ENCODE assay signal across 8 cellular contexts in the genomic region with DNA sequence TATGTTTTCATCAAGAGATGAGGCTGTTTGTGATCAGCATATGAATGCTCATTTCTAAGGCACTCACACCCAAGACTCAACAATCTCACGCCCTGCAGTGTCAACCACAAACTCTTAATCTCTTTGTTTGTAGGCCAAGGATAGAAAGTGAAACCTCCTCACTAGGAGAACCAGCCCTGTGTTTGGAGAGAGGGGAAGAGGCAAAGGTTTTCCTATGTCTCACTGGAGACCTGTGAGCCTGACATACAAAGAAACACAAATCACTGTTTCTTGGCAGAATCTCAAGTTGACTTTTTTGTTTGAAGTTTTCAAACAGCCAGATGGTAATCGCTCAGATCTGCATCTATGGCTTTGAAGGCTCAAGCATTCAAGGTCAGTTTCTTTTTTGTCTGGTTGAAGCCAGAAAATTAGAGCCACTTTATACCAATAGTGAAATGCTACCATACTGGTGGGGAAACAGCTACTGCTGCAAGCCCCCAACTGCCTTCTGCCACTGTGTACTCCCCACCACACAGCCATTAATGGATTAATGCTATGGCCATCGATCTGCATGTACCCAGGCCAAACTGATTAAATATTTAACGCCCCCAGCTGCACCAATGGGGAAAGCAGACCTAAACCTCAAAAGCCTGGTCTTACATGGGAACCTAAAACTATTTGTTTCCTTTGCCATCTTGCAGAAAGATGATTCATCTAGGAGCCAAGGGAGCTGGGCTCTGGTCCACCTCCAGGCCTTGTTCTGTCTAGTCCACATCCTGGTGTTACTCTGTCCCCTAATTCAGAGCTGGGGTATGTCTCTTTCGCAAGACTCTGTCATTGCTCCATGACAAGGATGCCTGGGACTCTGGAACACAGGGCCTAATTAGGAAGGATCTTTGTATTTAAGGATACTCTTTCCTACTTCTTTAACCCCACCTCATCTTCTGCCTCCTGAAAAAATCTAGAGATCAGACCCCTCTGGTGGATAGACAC. TPM values are rescaled to one million over a fixed set of nuclear protein-coding genes. Genes with fewer than 3 reads are reported as not detected.
A peak's percentile ranks its signal among the peaks of the same experiment; 100 is the strongest.
DNase-seq lines count a peak whose midpoint lies in the region; ATAC-seq and TF ChIP-seq lines count a peak whose summit lies in the region.

No MANE protein-coding gene starts in this region.

- peaks cover 28% of the 10 kb centered on the region for H3K4me1 Mint-ChIP-seq in activated T-cell treated with anti-CD3 and anti-CD28 coated beads, Interleukin-2, amount 50 U/mL, for 4 hours (ENCODE audit: low read depth)
- peaks cover 18% of the 10 kb centered on the region for H3K4me1 Mint-ChIP-seq in nephron progenitor cell

- DNase-seq in stimulated activated CD4-positive, alpha-beta T cell treated with anti-CD3 and anti-CD28 coated beads, Interleukin-12 subunit alpha, Interleukin-12 subunit beta, amount 100 ng/mL, for 48 hours (ENCODE audit: low read depth in 2 of 3, low spot score in 1 of 3), result peak; percentile 3 to 17 (median 13)
- no peak for DNase-seq in stimulated activated CD4-positive, alpha-beta T cell treated with anti-CD3 and anti-CD28 coated beads, Interleukin-12 subunit alpha, Interleukin-12 subunit beta, amount 100 ng/mL, for 4 hours
- no peak for DNase-seq in activated T-cell treated with anti-CD3 and anti-CD28 coated beads, Interleukin-2, amount 50 U/mL, for 4 hours
- DNase-seq in kidney glomerular epithelial cell (lab: John Stamatoyannopoulos, UW) (peak; percentile 41), nephron progenitor cell (no peak), SHP77 treated with DMSO at 0.1 percent for 48 hours (lab: John Stamatoyannopoulos, UW) (no peak), NCI-H2029 treated with DMSO at 0.1 percent for 48 hours (lab: John Stamatoyannopoulos, UW) (no peak)

- H3K9me3 Mint-ChIP-seq in activated T-cell treated with anti-CD3 and anti-CD28 coated beads, Interleukin-2, amount 50 U/mL, for 4 hours, result no peaks in the 10 kb centered on the region
- H3K9me3 Mint-ChIP-seq in nephron progenitor cell, result peaks cover 14% of the 10 kb centered on the region

- H3K27ac Mint-ChIP-seq in nephron progenitor cell, result no peak overlapping the region

- no peaks in the 10 kb centered on the region for H3K27me3 Mint-ChIP-seq in activated T-cell treated with anti-CD3 and anti-CD28 coated beads, Interleukin-2, amount 50 U/mL, for 4 hours (ENCODE audit: low read depth)
- H3K27me3 Mint-ChIP-seq in nephron progenitor cell (ENCODE audit: low read depth, poor library complexity), result peaks cover 5% of the 10 kb centered on the region

- H3K4me3 Mint-ChIP-seq in activated T-cell treated with anti-CD3 and anti-CD28 coated beads, Interleukin-2, amount 50 U/mL, for 4 hours, result peak overlapping the region; percentile 20
- H3K4me3 Mint-ChIP-seq in nephron progenitor cell, result no peak overlapping the region

- no peaks in the 10 kb centered on the region for H3K36me3 Mint-ChIP-seq in activated T-cell treated with anti-CD3 and anti-CD28 coated beads, Interleukin-2, amount 50 U/mL, for 4 hours (ENCODE audit: insufficient read depth)
- peaks cover 10% of the 10 kb centered on the region for H3K36me3 Mint-ChIP-seq in nephron progenitor cell (ENCODE audit: low read depth)

- no peak for TF ChIP-seq CTCF in nephron progenitor cell (IDR thresholded peaks at IDR 0.05)

- peak; percentile 77 for ATAC-seq in HG03432 (IDR thresholded peaks at IDR 0.05; ENCODE audit: unreplicated experiment)
- peak; percentile 86 to 92 for ATAC-seq in activated T-cell treated with anti-CD3 and anti-CD28 coated beads, Interleukin-2, amount 50 U/mL, for 4 hours

RNA-seq across cellular contexts. Expression of gene PDZK1, which starts 16.3 kb away (rescaled TPM):
- total RNA-seq in activated T-cell treated with anti-CD3 and anti-CD28 coated beads, Interleukin-2, amount 50 U/mL, for 4 hours, result under 1 TPM in 1 of 3 donors, not detected in 2; 0.08 TPM

RNA-seq across cellular contexts. Expression of gene CD160, which starts 28.4 kb away (rescaled TPM):
- 1 to 10 TPM; 1.7 to 6.4 (median 2.2) TPM for total RNA-seq in activated T-cell treated with anti-CD3 and anti-CD28 coated beads, Interleukin-2, amount 50 U/mL, for 4 hours

Comparison
In these comparisons a context has a peak if more than half of its experiments do, and no peak if none do; other contexts are left out.
1. DNase-seq: peak in stimulated activated CD4-positive, alpha-beta T cell treated with anti-CD3 and anti-CD28 coated beads, Interleukin-12 subunit alpha, Interleukin-12 subunit beta, amount 100 ng/mL, for 48 hours (3 of 3) and kidney glomerular epithelial cell (single experiment); none in stimulated activated CD4-positive, alpha-beta T cell treated with anti-CD3 and anti-CD28 coated beads, Interleukin-12 subunit alpha, Interleukin-12 subunit beta, amount 100 ng/mL, for 4 hours (single experiment), activated T-cell treated with anti-CD3 and anti-CD28 coated beads, Interleukin-2, amount 50 U/mL, for 4 hours (single experiment), nephron progenitor cell (single experiment), SHP77 treated with DMSO at 0.1 percent for 48 hours (single experiment) and NCI-H2029 treated with DMSO at 0.1 percent for 48 hours (single experiment).